Comparison of ENCODE assay signal across 16 cellular contexts in genomic region chr17:78428842-78429617, GRCh38. TPM values are rescaled to one million over a fixed set of nuclear protein-coding genes. Genes with fewer than 3 reads are reported as not detected.
A peak's percentile ranks its signal among the peaks of the same experiment; 100 is the strongest.
DNase-seq lines count a peak whose midpoint lies in the region; ATAC-seq and TF ChIP-seq lines count a peak whose summit lies in the region.
"Had no signal": no experiment of that assay in that cellular context is flagged by ENCODE, and none has a peak within 500 bp of the region (broad histone marks: within the 10 kb centered on the region; RNA-seq: fewer than 3 reads in every experiment).

No MANE protein-coding gene starts in this region.

- H3K4me3 Mint-ChIP-seq in CD8-positive, alpha-beta T cell, result no peak overlapping the region
- H3K4me3 Mint-ChIP-seq in effector memory CD8-positive, alpha-beta T cell, result no peak overlapping the region
- H3K4me3 Mint-ChIP-seq in nephron progenitor cell, result no peak overlapping the region
- H3K4me3 Mint-ChIP-seq: CD4-positive, alpha-beta T cell had no signal

- H3K4me3 ChIP-seq in CD8-positive, alpha-beta T cell (ENCODE audit: low read depth, low read length), result no peak overlapping the region
- H3K4me3 ChIP-seq: HAP-1 had no signal

- no peak for TF ChIP-seq RAD21 in Ishikawa (IDR thresholded peaks at IDR 0.05; ENCODE audit: low read depth)

- no peak for TF ChIP-seq EP300 in Ishikawa (IDR thresholded peaks at IDR 0.05; ENCODE audit: borderline replicate concordance)

- POLR2A ChIA-PET in CD8-positive, alpha-beta T cell (lab: Charles Lee), result no interaction called here

- intact Hi-C loops in CD8-positive, alpha-beta T cell (cut with DNase I, micrococcal nuclease), result no loop called here

- peaks cover 14% of the 10 kb centered on the region for H3K36me3 ChIP-seq in CD8-positive, alpha-beta T cell (ENCODE audit: insufficient read depth, low read length)

- ATAC-seq in CD8-positive, alpha-beta T cell, result no peak
- ATAC-seq in effector memory CD8-positive, alpha-beta T cell (replicated peaks), result no peak
- no peak for ATAC-seq in GM19023 (IDR thresholded peaks at IDR 0.05; ENCODE audit: unreplicated experiment)
- no peak for ATAC-seq in GM19351 (IDR thresholded peaks at IDR 0.05; ENCODE audit: unreplicated experiment)

- peak overlapping the region; percentile 18 for H3K27ac Mint-ChIP-seq in CD8-positive, alpha-beta T cell
- H3K27ac Mint-ChIP-seq in effector memory CD8-positive, alpha-beta T cell, result peak overlapping the region; percentile 41 to 49
- peak overlapping the region; percentile 92 for H3K27ac Mint-ChIP-seq in nephron progenitor cell
- H3K27ac Mint-ChIP-seq: CD4-positive, alpha-beta T cell; IgD-negative memory B cell had no signal

- H3K27ac ChIP-seq in CD8-positive, alpha-beta T cell (ENCODE audit: low read depth, low read length), result no peak overlapping the region

- no peaks in the 10 kb centered on the region for H3K9me3 ChIP-seq in CD8-positive, alpha-beta T cell (ENCODE audit: low read length)
- H3K9me3 ChIP-seq: HAP-1 had no signal

- H3K4me1 ChIP-seq in CD8-positive, alpha-beta T cell (ENCODE audit: insufficient read depth, low read length), result no peaks in the 10 kb centered on the region
- H3K4me1 ChIP-seq: HAP-1 had no signal

- TF ChIP-seq CTCF in CD8-positive, alpha-beta T cell (IDR thresholded peaks at IDR 0.05), result no peak
- TF ChIP-seq CTCF in nephron progenitor cell (IDR thresholded peaks at IDR 0.05), result no peak

- CTCF ChIA-PET in CD8-positive, alpha-beta T cell (lab: Charles Lee), result interaction anchor here (0.6 to 2.0 kb wide), 2 partner anchors 344 to 543 kb away, joined by 3 to 5 read pairs; no protein-coding TSS in a partner anchor

- H3K27me3 Mint-ChIP-seq in CD8-positive, alpha-beta T cell (ENCODE audit: low read depth), result no peaks in the 10 kb centered on the region
- H3K27me3 Mint-ChIP-seq in effector memory CD8-positive, alpha-beta T cell, result no peaks in the 10 kb centered on the region
- peaks cover 2% of the 10 kb centered on the region for H3K27me3 Mint-ChIP-seq in nephron progenitor cell (ENCODE audit: low read depth, poor library complexity)
- H3K27me3 Mint-ChIP-seq: CD4-positive, alpha-beta T cell; IgD-negative memory B cell had no signal

- H3K4me1 Mint-ChIP-seq in CD8-positive, alpha-beta T cell (ENCODE audit: low read depth), result no peaks in the 10 kb centered on the region
- H3K4me1 Mint-ChIP-seq in effector memory CD8-positive, alpha-beta T cell (ENCODE audit: low read depth in 2 of 2), result no peaks in the 10 kb centered on the region
- H3K4me1 Mint-ChIP-seq in nephron progenitor cell, result peaks cover 40% of the 10 kb centered on the region
- H3K4me1 Mint-ChIP-seq: IgD-negative memory B cell had no signal

- DNase-seq in CD8-positive, alpha-beta T cell, result no peak
- no peak for DNase-seq in effector memory CD8-positive, alpha-beta T cell
- no peak for DNase-seq in nephron progenitor cell
- DNase-seq in dermis blood vessel endothelial cell, result no peak
- DNase-seq in NCI-H226, result no peak
- DNase-seq: CD4-positive, alpha-beta T cell; DND-41; GDM1; NCI-H1048; NCI-H345; NCI-H69 had no signal

- no peaks in the 10 kb centered on the region for H3K9me3 Mint-ChIP-seq in CD8-positive, alpha-beta T cell
- no peaks in the 10 kb centered on the region for H3K9me3 Mint-ChIP-seq in effector memory CD8-positive, alpha-beta T cell
- H3K9me3 Mint-ChIP-seq in nephron progenitor cell, result no peaks in the 10 kb centered on the region
- H3K9me3 Mint-ChIP-seq: CD4-positive, alpha-beta T cell; IgD-negative memory B cell had no signal

- H3K27me3 ChIP-seq in CD8-positive, alpha-beta T cell (ENCODE audit: insufficient read depth, low read length), result no peaks in the 10 kb centered on the region

- H3K36me3 Mint-ChIP-seq in CD8-positive, alpha-beta T cell, result peaks cover 53% of the 10 kb centered on the region
- H3K36me3 Mint-ChIP-seq in effector memory CD8-positive, alpha-beta T cell (ENCODE audit: insufficient read depth), result peaks cover 31% of the 10 kb centered on the region
- H3K36me3 Mint-ChIP-seq in nephron progenitor cell (ENCODE audit: low read depth), result peaks cover 21% of the 10 kb centered on the region

TF ChIP-seq in Ishikawa, 13 proteins besides CTCF, POLR2A, EP300 and RAD21:
- TF ChIP-seq CEBPB (IDR thresholded peaks at IDR 0.05) (no peak), REST (IDR thresholded peaks at IDR 0.05; ENCODE audit: low read depth) (peak; percentile 75), NFIC (IDR thresholded peaks at IDR 0.05) (no peak)

RNA-seq across cellular contexts. Expression of gene PGS1, which starts 50.6 kb away (rescaled TPM):
- total RNA-seq in CD8-positive, alpha-beta T cell, result 10 to 100 TPM; 34.6 to 36.3 TPM
- 38.1 and 66.9 TPM in 2 replicates for total RNA-seq in dermis blood vessel endothelial cell

Comparison
In these comparisons a context has a peak if more than half of its experiments do, and no peak if none do; other contexts are left out.
1. H3K27ac Mint-ChIP-seq: peak in every context shown above with its lines; median percentile 92 in nephron progenitor cell; 45 in effector memory CD8-positive, alpha-beta T cell; 18 in CD8-positive, alpha-beta T cell.